1 cellular context compared by ENCODE assay signal in the genomic region with DNA sequence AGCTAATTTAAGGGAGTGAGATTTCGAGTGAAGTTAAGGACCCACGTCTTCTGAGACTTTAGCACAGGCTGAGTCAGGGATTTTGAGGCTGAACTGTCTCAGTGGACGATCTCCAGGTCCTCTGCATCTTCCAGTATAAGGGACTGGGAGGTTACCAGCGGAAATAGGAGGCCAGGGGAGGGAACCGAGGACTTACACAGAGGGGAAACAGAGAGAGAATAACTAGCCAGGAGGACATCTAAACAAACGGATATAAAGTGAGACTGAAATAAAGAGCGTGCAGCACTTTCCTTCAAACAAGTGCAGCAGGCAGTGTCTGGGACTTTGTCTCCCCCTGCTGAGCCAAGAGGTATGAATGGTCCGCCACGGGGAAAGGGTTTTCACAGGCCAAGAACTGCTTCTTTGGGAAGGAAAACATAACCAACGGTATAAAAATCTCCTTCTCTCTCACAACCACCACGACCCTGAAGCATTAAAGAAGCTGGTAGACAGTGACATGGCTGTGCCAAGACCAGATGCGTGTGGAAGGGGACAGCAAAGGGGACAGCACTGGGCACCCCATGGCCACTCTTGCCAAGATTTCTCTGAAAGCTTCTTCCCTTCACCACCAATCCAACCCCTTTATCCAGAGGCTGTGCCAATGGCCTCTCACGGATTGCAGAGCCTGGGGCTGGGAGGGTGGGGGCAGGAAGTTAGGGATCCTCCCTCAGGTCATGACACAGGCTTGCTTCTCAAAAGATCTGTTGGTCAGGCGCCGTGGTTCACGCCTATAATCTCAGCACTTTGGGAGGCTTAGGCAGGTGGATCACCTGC.
TF ChIP-seq lines count a peak whose summit lies in the region.

No MANE protein-coding gene starts in this region.

TF ChIP-seq in K562, 482 proteins besides CTCF, POLR2A, EP300 and RAD21 (continued from another document):
- TF ChIP-seq, protein P1, sequence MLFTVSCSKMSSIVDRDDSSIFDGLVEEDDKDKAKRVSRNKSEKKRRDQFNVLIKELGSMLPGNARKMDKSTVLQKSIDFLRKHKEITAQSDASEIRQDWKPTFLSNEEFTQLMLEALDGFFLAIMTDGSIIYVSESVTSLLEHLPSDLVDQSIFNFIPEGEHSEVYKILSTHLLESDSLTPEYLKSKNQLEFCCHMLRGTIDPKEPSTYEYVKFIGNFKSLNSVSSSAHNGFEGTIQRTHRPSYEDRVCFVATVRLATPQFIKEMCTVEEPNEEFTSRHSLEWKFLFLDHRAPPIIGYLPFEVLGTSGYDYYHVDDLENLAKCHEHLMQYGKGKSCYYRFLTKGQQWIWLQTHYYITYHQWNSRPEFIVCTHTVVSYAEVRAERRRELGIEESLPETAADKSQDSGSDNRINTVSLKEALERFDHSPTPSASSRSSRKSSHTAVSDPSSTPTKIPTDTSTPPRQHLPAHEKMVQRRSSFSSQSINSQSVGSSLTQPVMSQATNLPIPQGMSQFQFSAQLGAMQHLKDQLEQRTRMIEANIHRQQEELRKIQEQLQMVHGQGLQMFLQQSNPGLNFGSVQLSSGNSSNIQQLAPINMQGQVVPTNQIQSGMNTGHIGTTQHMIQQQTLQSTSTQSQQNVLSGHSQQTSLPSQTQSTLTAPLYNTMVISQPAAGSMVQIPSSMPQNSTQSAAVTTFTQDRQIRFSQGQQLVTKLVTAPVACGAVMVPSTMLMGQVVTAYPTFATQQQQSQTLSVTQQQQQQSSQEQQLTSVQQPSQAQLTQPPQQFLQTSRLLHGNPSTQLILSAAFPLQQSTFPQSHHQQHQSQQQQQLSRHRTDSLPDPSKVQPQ (CRISPR knock-in tag; IDR thresholded peaks at IDR 0.05; ENCODE audit: borderline replicate concordance): 0 out of 2 replicates have a peak, but pooled peaks have one; percentile 52
- TF ChIP-seq, protein P2, sequence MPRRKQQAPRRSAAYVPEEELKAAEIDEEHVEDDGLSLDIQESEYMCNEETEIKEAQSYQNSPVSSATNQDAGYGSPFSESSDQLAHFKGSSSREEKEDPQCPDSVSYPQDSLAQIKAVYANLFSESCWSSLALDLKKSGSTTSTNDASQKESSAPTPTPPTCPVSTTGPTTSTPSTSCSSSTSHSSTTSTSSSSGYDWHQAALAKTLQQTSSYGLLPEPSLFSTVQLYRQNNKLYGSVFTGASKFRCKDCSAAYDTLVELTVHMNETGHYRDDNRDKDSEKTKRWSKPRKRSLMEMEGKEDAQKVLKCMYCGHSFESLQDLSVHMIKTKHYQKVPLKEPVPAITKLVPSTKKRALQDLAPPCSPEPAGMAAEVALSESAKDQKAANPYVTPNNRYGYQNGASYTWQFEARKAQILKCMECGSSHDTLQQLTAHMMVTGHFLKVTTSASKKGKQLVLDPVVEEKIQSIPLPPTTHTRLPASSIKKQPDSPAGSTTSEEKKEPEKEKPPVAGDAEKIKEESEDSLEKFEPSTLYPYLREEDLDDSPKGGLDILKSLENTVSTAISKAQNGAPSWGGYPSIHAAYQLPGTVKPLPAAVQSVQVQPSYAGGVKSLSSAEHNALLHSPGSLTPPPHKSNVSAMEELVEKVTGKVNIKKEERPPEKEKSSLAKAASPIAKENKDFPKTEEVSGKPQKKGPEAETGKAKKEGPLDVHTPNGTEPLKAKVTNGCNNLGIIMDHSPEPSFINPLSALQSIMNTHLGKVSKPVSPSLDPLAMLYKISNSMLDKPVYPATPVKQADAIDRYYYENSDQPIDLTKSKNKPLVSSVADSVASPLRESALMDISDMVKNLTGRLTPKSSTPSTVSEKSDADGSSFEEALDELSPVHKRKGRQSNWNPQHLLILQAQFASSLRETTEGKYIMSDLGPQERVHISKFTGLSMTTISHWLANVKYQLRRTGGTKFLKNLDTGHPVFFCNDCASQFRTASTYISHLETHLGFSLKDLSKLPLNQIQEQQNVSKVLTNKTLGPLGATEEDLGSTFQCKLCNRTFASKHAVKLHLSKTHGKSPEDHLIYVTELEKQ (CRISPR knock-in tag; IDR thresholded peaks at IDR 0.05): no peak
- peak; percentile 41; the same call in 1 of the 2 replicates for TF ChIP-seq SMARCA5 (IDR thresholded peaks at IDR 0.05)
- TF ChIP-seq ZNF239 (CRISPR knock-in tag; IDR thresholded peaks at IDR 0.05): peak; percentile 57
- TF ChIP-seq, protein P3, sequence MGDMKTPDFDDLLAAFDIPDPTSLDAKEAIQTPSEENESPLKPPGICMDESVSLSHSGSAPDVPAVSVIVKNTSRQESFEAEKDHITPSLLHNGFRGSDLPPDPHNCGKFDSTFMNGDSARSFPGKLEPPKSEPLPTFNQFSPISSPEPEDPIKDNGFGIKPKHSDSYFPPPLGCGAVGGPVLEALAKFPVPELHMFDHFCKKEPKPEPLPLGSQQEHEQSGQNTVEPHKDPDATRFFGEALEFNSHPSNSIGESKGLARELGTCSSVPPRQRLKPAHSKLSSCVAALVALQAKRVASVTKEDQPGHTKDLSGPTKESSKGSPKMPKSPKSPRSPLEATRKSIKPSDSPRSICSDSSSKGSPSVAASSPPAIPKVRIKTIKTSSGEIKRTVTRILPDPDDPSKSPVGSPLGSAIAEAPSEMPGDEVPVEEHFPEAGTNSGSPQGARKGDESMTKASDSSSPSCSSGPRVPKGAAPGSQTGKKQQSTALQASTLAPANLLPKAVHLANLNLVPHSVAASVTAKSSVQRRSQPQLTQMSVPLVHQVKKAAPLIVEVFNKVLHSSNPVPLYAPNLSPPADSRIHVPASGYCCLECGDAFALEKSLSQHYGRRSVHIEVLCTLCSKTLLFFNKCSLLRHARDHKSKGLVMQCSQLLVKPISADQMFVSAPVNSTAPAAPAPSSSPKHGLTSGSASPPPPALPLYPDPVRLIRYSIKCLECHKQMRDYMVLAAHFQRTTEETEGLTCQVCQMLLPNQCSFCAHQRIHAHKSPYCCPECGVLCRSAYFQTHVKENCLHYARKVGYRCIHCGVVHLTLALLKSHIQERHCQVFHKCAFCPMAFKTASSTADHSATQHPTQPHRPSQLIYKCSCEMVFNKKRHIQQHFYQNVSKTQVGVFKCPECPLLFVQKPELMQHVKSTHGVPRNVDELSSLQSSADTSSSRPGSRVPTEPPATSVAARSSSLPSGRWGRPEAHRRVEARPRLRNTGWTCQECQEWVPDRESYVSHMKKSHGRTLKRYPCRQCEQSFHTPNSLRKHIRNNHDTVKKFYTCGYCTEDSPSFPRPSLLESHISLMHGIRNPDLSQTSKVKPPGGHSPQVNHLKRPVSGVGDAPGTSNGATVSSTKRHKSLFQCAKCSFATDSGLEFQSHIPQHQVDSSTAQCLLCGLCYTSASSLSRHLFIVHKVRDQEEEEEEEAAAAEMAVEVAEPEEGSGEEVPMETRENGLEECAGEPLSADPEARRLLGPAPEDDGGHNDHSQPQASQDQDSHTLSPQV (IDR thresholded peaks at IDR 0.05): no peak; the same call in 1 of the 2 replicates
- no peak for TF ChIP-seq CHCHD3 (CRISPR knock-in tag; IDR thresholded peaks at IDR 0.05)
- peak; percentile 90 for TF ChIP-seq NBN (IDR thresholded peaks at IDR 0.05; ENCODE audit: low read depth)
- 0 out of 2 replicates have a peak, but pooled peaks have one; percentile 49 for TF ChIP-seq BCOR (IDR thresholded peaks at IDR 0.05)
- TF ChIP-seq, protein P4, sequence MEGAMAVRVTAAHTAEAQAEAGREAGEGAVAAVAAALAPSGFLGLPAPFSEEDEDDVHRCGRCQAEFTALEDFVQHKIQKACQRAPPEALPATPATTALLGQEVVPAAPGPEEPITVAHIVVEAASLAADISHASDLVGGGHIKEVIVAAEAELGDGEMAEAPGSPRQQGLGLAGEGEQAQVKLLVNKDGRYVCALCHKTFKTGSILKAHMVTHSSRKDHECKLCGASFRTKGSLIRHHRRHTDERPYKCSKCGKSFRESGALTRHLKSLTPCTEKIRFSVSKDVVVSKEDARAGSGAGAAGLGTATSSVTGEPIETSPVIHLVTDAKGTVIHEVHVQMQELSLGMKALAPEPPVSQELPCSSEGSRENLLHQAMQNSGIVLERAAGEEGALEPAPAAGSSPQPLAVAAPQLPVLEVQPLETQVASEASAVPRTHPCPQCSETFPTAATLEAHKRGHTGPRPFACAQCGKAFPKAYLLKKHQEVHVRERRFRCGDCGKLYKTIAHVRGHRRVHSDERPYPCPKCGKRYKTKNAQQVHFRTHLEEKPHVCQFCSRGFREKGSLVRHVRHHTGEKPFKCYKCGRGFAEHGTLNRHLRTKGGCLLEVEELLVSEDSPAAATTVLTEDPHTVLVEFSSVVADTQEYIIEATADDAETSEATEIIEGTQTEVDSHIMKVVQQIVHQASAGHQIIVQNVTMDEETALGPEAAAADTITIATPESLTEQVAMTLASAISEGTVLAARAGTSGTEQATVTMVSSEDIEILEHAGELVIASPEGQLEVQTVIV (CRISPR knock-in tag; IDR thresholded peaks at IDR 0.05; ENCODE audit: borderline replicate concordance): no peak
- peak; percentile 64 for TF ChIP-seq L3MBTL2 (IDR thresholded peaks at IDR 0.05)
- TF ChIP-seq ZFX (CRISPR knock-in tag; IDR thresholded peaks at IDR 0.05): no peak
- peak; percentile 54; the same call in 1 of the 2 replicates for TF ChIP-seq GABPB1 (CRISPR knock-in tag; IDR thresholded peaks at IDR 0.05)
- TF ChIP-seq XRCC5 (IDR thresholded peaks at IDR 0.05; ENCODE audit: low read depth, low read length): 0 out of 2 replicates have a peak, but pooled peaks have one; percentile 66
- peak; percentile 43; the same call in 1 of the 2 replicates for TF ChIP-seq CXXC5 (CRISPR knock-in tag; IDR thresholded peaks at IDR 0.05)
- TF ChIP-seq, protein P5, sequence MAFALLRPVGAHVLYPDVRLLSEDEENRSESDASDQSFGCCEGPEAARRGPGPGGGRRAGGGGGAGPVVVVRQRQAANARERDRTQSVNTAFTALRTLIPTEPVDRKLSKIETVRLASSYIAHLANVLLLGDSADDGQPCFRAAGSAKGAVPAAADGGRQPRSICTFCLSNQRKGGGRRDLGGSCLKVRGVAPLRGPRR (CRISPR knock-in tag; IDR thresholded peaks at IDR 0.05): peak; percentile 19; the same call in 1 of the 2 replicates
- TF ChIP-seq HIVEP1 (CRISPR knock-in tag; IDR thresholded peaks at IDR 0.05): 0 out of 2 replicates have a peak, but pooled peaks have one; percentile 49
- no peak for TF ChIP-seq HMG20A (CRISPR knock-in tag; conservative IDR thresholded peaks at IDR 0.05)
- no peak for TF ChIP-seq TAF15 (IDR thresholded peaks at IDR 0.05; ENCODE audit: low read depth, low read length)
- TF ChIP-seq KDM1A (IDR thresholded peaks at IDR 0.05): 0 out of 4 replicates have a peak, but pooled peaks of 1 of the 2 experiments have one; percentile 17
- TF ChIP-seq ATF1 (CRISPR knock-in tag; IDR thresholded peaks at IDR 0.05): no peak
- TF ChIP-seq ATF1 (tag; IDR thresholded peaks at IDR 0.05): peak; percentile 27; the same call in 1 of the 2 replicates
- TF ChIP-seq ZBTB17 (CRISPR knock-in tag; IDR thresholded peaks at IDR 0.05): 0 out of 2 replicates have a peak, but pooled peaks have one; percentile 31
- peak; percentile 98 for TF ChIP-seq ARID2 (IDR thresholded peaks at IDR 0.05)
- TF ChIP-seq C11orf30 (IDR thresholded peaks at IDR 0.05; ENCODE audit: low read depth): peak; percentile 97
- TF ChIP-seq, protein P6, sequence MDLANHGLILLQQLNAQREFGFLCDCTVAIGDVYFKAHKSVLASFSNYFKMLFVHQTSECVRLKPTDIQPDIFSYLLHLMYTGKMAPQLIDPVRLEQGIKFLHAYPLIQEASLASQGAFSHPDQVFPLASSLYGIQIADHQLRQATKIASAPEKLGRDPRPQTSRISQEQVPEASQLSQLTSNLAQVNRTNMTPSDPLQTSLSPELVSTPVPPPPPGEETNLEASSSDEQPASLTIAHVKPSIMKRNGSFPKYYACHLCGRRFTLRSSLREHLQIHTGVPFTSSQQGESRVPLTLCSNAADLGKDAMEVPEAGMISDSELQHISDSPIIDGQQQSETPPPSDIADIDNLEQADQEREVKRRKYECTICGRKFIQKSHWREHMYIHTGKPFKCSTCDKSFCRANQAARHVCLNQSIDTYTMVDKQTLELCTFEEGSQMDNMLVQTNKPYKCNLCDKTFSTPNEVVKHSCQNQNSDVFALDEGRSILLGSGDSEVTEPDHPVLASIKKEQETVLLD (IDR thresholded peaks at IDR 0.05): 0 out of 2 replicates have a peak, but pooled peaks have one; percentile 44
- TF ChIP-seq, protein P7, sequence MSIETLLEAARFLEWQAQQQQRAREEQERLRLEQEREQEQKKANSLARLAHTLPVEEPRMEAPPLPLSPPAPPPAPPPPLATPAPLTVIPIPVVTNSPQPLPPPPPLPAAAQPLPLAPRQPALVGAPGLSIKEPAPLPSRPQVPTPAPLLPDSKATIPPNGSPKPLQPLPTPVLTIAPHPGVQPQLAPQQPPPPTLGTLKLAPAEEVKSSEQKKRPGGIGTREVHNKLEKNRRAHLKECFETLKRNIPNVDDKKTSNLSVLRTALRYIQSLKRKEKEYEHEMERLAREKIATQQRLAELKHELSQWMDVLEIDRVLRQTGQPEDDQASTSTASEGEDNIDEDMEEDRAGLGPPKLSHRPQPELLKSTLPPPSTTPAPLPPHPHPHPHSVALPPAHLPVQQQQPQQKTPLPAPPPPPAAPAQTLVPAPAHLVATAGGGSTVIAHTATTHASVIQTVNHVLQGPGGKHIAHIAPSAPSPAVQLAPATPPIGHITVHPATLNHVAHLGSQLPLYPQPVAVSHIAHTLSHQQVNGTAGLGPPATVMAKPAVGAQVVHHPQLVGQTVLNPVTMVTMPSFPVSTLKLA (conservative IDR thresholded peaks at IDR 0.05): 0 out of 4 replicates have a peak, but pooled peaks of 1 of the 2 experiments have one; percentile 40
- 0 out of 2 replicates have a peak, but pooled peaks have one; percentile 13 for TF ChIP-seq JUN (IDR thresholded peaks at IDR 0.05; ENCODE audit: borderline replicate concordance, low read depth, low read length)
- TF ChIP-seq JUN (CRISPR knock-in tag; IDR thresholded peaks at IDR 0.05; ENCODE audit: borderline replicate concordance): no peak
